Comparison of ENCODE assay signal across 26 cellular contexts in the genomic region with DNA sequence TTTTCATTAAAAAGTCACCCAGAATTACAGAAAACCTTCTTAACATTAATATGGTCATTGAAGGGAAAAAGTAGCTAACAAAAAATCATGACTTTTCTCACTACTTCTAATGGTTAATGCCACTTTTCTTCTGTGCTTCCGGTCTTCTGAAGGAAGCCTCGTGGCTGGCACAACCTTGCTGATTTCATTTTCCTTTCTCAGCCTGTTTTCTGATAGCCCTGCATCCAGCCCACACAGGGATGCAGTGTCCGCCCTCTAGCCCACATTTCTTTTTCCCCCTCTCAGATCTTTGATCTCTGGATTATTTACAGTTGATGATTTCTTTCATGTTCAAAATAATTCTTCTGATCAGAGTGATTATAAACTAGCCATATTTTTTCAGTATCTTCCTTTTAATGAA.
"Had no signal": no experiment of that assay in that cellular context is flagged by ENCODE, and none has a peak within 500 bp of the region (broad histone marks: within the 10 kb centered on the region; RNA-seq: fewer than 3 reads in every experiment).

No MANE protein-coding gene starts in this region.

- H3K36me3 Mint-ChIP-seq: activated naive CD4-positive, alpha-beta T cell treated with anti-CD3 and anti-CD28 coated beads, Interleukin-2, amount 10 ng/mL, durations not matched to agents 7 days and 5 days; natural killer cell treated with Interleukin-12 subunit alpha and Interleukin-12 subunit beta and Interleukin-15 and Interleukin-18, amount 100 ng/mL, for 72 hours; type B pancreatic cell had no signal

- H3K4me1 Mint-ChIP-seq: activated CD4-positive, alpha-beta memory T cell treated with anti-CD3 and anti-CD28 coated beads, Interleukin-2, amount 10 ng/mL, durations not matched to agents 7 days and 5 days; activated CD4-positive, alpha-beta T cell treated with anti-CD3 and anti-CD28 coated beads, Interleukin-2, amount 10 ng/mL, durations not matched to agents 7 days and 5 days; activated naive CD4-positive, alpha-beta T cell treated with anti-CD3 and anti-CD28 coated beads, Interleukin-2, amount 10 ng/mL, durations not matched to agents 7 days and 5 days had no signal

- H3K4me3 Mint-ChIP-seq: activated CD4-positive, alpha-beta memory T cell treated with anti-CD3 and anti-CD28 coated beads, Interleukin-2, amount 10 ng/mL, durations not matched to agents 7 days and 5 days; activated CD4-positive, alpha-beta T cell treated with anti-CD3 and anti-CD28 coated beads, Interleukin-2, amount 10 ng/mL, durations not matched to agents 7 days and 5 days; activated naive CD4-positive, alpha-beta T cell treated with anti-CD3 and anti-CD28 coated beads, Interleukin-2, amount 10 ng/mL, durations not matched to agents 7 days and 5 days; activated T-cell treated with anti-CD3 and anti-CD28 coated beads, Interleukin-2, amount 50 U/mL, for 24 hours; natural killer cell treated with Interleukin-12 subunit alpha and Interleukin-12 subunit beta and Interleukin-15 and Interleukin-18, amount 100 ng/mL, for 72 hours; stimulated activated naive CD8-positive, alpha-beta T cell treated with anti-CD3 and anti-CD28 coated beads, Interleukin-15, Interleukin-2, amounts not matched to agents 100 ng/mL and 50 ng/mL, for 24 hours; type B pancreatic cell had no signal

- H3K27me3 Mint-ChIP-seq: activated CD4-positive, alpha-beta memory T cell treated with anti-CD3 and anti-CD28 coated beads, Interleukin-2, amount 10 ng/mL, durations not matched to agents 7 days and 5 days; activated CD4-positive, alpha-beta T cell treated with anti-CD3 and anti-CD28 coated beads, Interleukin-2, amount 10 ng/mL, durations not matched to agents 7 days and 5 days; activated naive CD4-positive, alpha-beta T cell treated with anti-CD3 and anti-CD28 coated beads, Interleukin-2, amount 10 ng/mL, durations not matched to agents 7 days and 5 days; activated T-cell treated with anti-CD3 and anti-CD28 coated beads, Interleukin-2, amount 50 U/mL, for 24 hours; natural killer cell treated with Interleukin-12 subunit alpha and Interleukin-12 subunit beta and Interleukin-15 and Interleukin-18, amount 100 ng/mL, for 72 hours; stimulated activated naive CD8-positive, alpha-beta T cell treated with anti-CD3 and anti-CD28 coated beads, Interleukin-15, Interleukin-2, amounts not matched to agents 100 ng/mL and 50 ng/mL, for 24 hours had no signal

- H3K9me3 Mint-ChIP-seq: activated CD4-positive, alpha-beta memory T cell treated with anti-CD3 and anti-CD28 coated beads, Interleukin-2, amount 10 ng/mL, durations not matched to agents 7 days and 5 days; activated CD4-positive, alpha-beta T cell treated with anti-CD3 and anti-CD28 coated beads, Interleukin-2, amount 10 ng/mL, durations not matched to agents 7 days and 5 days; activated naive CD4-positive, alpha-beta T cell treated with anti-CD3 and anti-CD28 coated beads, Interleukin-2, amount 10 ng/mL, durations not matched to agents 7 days and 5 days; natural killer cell treated with Interleukin-12 subunit alpha and Interleukin-12 subunit beta and Interleukin-15 and Interleukin-18, amount 100 ng/mL, for 72 hours; stimulated activated naive CD8-positive, alpha-beta T cell treated with anti-CD3 and anti-CD28 coated beads, Interleukin-15, Interleukin-2, amounts not matched to agents 100 ng/mL and 50 ng/mL, for 24 hours; type B pancreatic cell had no signal

- H3K36me3 ChIP-seq: esophagus squamous epithelium, neutrophil, right lobe of liver had no signal

- ATAC-seq: left cardiac atrium; left ventricle myocardium superior; mucosa of descending colon; natural killer cell treated with Interleukin-12 subunit alpha and Interleukin-12 subunit beta and Interleukin-15 and Interleukin-18, amount 100 ng/mL, for 72 hours; right lobe of liver had no signal

- DNase-seq: activated CD4-positive, alpha-beta memory T cell treated with anti-CD3 and anti-CD28 coated beads, Interleukin-2, amount 10 ng/mL, durations not matched to agents 7 days and 5 days; activated CD4-positive, alpha-beta T cell treated with anti-CD3 and anti-CD28 coated beads for 1 hour; activated CD4-positive, alpha-beta T cell treated with anti-CD3 and anti-CD28 coated beads, Interleukin-2, amount 10 ng/mL, durations not matched to agents 7 days and 5 days; activated CD8-positive, alpha-beta memory T cell treated with anti-CD3 and anti-CD28 coated beads, Interleukin-2, amount 50 U/mL, for 48 hours; activated gamma-delta T cell; activated naive CD4-positive, alpha-beta T cell treated with anti-CD3 and anti-CD28 coated beads, Interleukin-2, amount 10 ng/mL, durations not matched to agents 7 days and 5 days; activated T-cell treated with anti-CD3 and anti-CD28 coated beads, Interleukin-2, amount 50 U/mL, for 24 hours; amygdala; caudate nucleus; dermis blood vessel endothelial cell; effector CD4-positive, alpha-beta T cell; esophagus squamous epithelium; foreskin melanocyte; left cardiac atrium; left ventricle myocardium superior; mucosa of descending colon; right lobe of liver; stimulated activated CD4-positive, alpha-beta T cell treated with anti-CD3 and anti-CD28 coated beads, Interleukin-12 subunit alpha, Interleukin-12 subunit beta, amount 100 ng/mL, for 4 hours; stimulated activated CD4-positive, alpha-beta T cell treated with anti-CD3 and anti-CD28 coated beads, Interleukin-4, amount 100 ng/mL, for 1 hour; T-helper 2 cell; uterus had no signal

- H3K27ac Mint-ChIP-seq: activated CD4-positive, alpha-beta memory T cell treated with anti-CD3 and anti-CD28 coated beads, Interleukin-2, amount 10 ng/mL, durations not matched to agents 7 days and 5 days; activated CD4-positive, alpha-beta T cell treated with anti-CD3 and anti-CD28 coated beads, Interleukin-2, amount 10 ng/mL, durations not matched to agents 7 days and 5 days; activated naive CD4-positive, alpha-beta T cell treated with anti-CD3 and anti-CD28 coated beads, Interleukin-2, amount 10 ng/mL, durations not matched to agents 7 days and 5 days; activated T-cell treated with anti-CD3 and anti-CD28 coated beads, Interleukin-2, amount 50 U/mL, for 24 hours; natural killer cell treated with Interleukin-12 subunit alpha and Interleukin-12 subunit beta and Interleukin-15 and Interleukin-18, amount 100 ng/mL, for 72 hours; stimulated activated naive CD8-positive, alpha-beta T cell treated with anti-CD3 and anti-CD28 coated beads, Interleukin-15, Interleukin-2, amounts not matched to agents 100 ng/mL and 50 ng/mL, for 24 hours; type B pancreatic cell had no signal

- H3K4me1 ChIP-seq: esophagus squamous epithelium, right lobe of liver, uterus had no signal

- H3K9me3 ChIP-seq: esophagus squamous epithelium, mucosa of descending colon, neutrophil, right lobe of liver, uterus had no signal

- H3K27me3 ChIP-seq: esophagus squamous epithelium, neutrophil had no signal

- H3K27ac ChIP-seq: epithelial cell of prostate, esophagus squamous epithelium, neutrophil, right lobe of liver, uterus had no signal

- H3K4me3 ChIP-seq: esophagus squamous epithelium, mucosa of descending colon, right lobe of liver, uterus had no signal
